Comparison of ENCODE assay signal across 13 cellular contexts in genomic region chr1:76830373-76830772, GRCh38. TPM values are rescaled to one million over a fixed set of nuclear protein-coding genes. Genes with fewer than 3 reads are reported as not detected.
DNase-seq lines count a peak whose midpoint lies in the region; ATAC-seq and TF ChIP-seq lines count a peak whose summit lies in the region.
"Had no signal": no experiment of that assay in that cellular context is flagged by ENCODE, and none has a peak within 500 bp of the region (broad histone marks: within the 10 kb centered on the region; RNA-seq: fewer than 3 reads in every experiment).

No MANE protein-coding gene starts in this region.

- no peaks in the 10 kb centered on the region for H4K20me1 ChIP-seq in OCI-LY3 (ENCODE audit: insufficient read depth, low read length)

- H3K9me3 ChIP-seq in cardiac muscle cell (ENCODE audit: low read depth) (no peaks in the 10 kb centered on the region), left ventricle myocardium inferior (replicated peaks) (peaks cover 5% of the 10 kb centered on the region), OCI-LY3 (ENCODE audit: insufficient read depth, low read length) (no peaks in the 10 kb centered on the region), spleen (no peaks in the 10 kb centered on the region), breast epithelium (no peaks in the 10 kb centered on the region)

- H3K27ac ChIP-seq in cardiac muscle cell: peak overlapping the region; percentile 38
- H3K27ac ChIP-seq in left ventricle myocardium inferior (replicated peaks): no peak overlapping the region
- H3K27ac ChIP-seq in OCI-LY3 (ENCODE audit: low read length): no peak overlapping the region
- no peak overlapping the region for H3K27ac ChIP-seq in spleen
- H3K27ac ChIP-seq in breast epithelium: no peak overlapping the region
- H3K27ac ChIP-seq: heart left ventricle had no signal

- CTCF ChIA-PET in MCF 10A (lab: Yijun Ruan, JAX): interaction anchor here (0.8 kb wide), 1 partner anchor 358 kb away, joined by 4 read pairs; no protein-coding TSS in a partner anchor

- peak; percentile 76 for ATAC-seq in HG02678 (IDR thresholded peaks at IDR 0.05; ENCODE audit: unreplicated experiment)
- peak; percentile 72 for ATAC-seq in stimulated activated naive CD8-positive, alpha-beta T cell treated with anti-CD3 and anti-CD28 coated beads, Interleukin-15, amount 100 ng/mL, for 72 hours
- ATAC-seq: heart left ventricle had no signal

- no peaks in the 10 kb centered on the region for H3K79me2 ChIP-seq in OCI-LY3 (ENCODE audit: low read length)

- WGBS in spleen, 5 donors: 21 to 29% (median 28%) methylated on average over 6 of the region's 6 CpGs

- H3K9ac ChIP-seq in OCI-LY3 (ENCODE audit: low read length): no peak overlapping the region

- H3K4me2 ChIP-seq in OCI-LY3 (ENCODE audit: low read length): peak overlapping the region; percentile 54

- peaks cover 22% of the 10 kb centered on the region for H3K27me3 Mint-ChIP-seq in stimulated activated naive CD8-positive, alpha-beta T cell treated with anti-CD3 and anti-CD28 coated beads, Interleukin-15, amount 100 ng/mL, for 72 hours
- H3K27me3 Mint-ChIP-seq in MCF 10A (ENCODE audit: insufficient read depth, unreplicated experiment): peaks cover 4% of the 10 kb centered on the region

- H3K4me1 Mint-ChIP-seq in stimulated activated naive CD8-positive, alpha-beta T cell treated with anti-CD3 and anti-CD28 coated beads, Interleukin-15, amount 100 ng/mL, for 72 hours: peaks cover 7% of the 10 kb centered on the region
- peaks cover 8% of the 10 kb centered on the region for H3K4me1 Mint-ChIP-seq in MCF 10A (ENCODE audit: insufficient read depth, unreplicated experiment)
- H3K4me1 Mint-ChIP-seq: endodermal cell had no signal

- TF ChIP-seq POLR2A in spleen (IDR thresholded peaks at IDR 0.05): no peak
- no peak for TF ChIP-seq POLR2A in breast epithelium (IDR thresholded peaks at IDR 0.05)

- H3K27me3 ChIP-seq in cardiac muscle cell: no peaks in the 10 kb centered on the region
- H3K27me3 ChIP-seq in left ventricle myocardium inferior (ENCODE audit: low read depth): peaks cover 3% of the 10 kb centered on the region
- no peaks in the 10 kb centered on the region for H3K27me3 ChIP-seq in OCI-LY3 (ENCODE audit: low read depth, low read length)
- no peaks in the 10 kb centered on the region for H3K27me3 ChIP-seq in spleen (replicated peaks in 1 of 7)
- H3K27me3 ChIP-seq in breast epithelium: no peaks in the 10 kb centered on the region
- H3K27me3 ChIP-seq: heart left ventricle had no signal

- POLR2A ChIA-PET in MCF 10A (lab: Yijun Ruan, JAX): no interaction called here

- no peak overlapping the region for H3K27ac Mint-ChIP-seq in stimulated activated naive CD8-positive, alpha-beta T cell treated with anti-CD3 and anti-CD28 coated beads, Interleukin-15, amount 100 ng/mL, for 72 hours
- no peak overlapping the region for H3K27ac Mint-ChIP-seq in MCF 10A (ENCODE audit: low read depth, unreplicated experiment)
- H3K27ac Mint-ChIP-seq: endodermal cell had no signal

- H3K36me3 ChIP-seq in cardiac muscle cell: no peaks in the 10 kb centered on the region
- H3K36me3 ChIP-seq in left ventricle myocardium inferior: no peaks in the 10 kb centered on the region
- no peaks in the 10 kb centered on the region for H3K36me3 ChIP-seq in OCI-LY3 (replicated peaks; ENCODE audit: low read depth, low read length)
- no peaks in the 10 kb centered on the region for H3K36me3 ChIP-seq in spleen
- H3K36me3 ChIP-seq in breast epithelium: no peaks in the 10 kb centered on the region
- H3K36me3 ChIP-seq: heart left ventricle had no signal

- peak overlapping the region; percentile 82; the same call in 1 of the 2 replicates for H2AFZ ChIP-seq in OCI-LY3 (ENCODE audit: low read depth, low read length)

- TF ChIP-seq CTCF in cardiac muscle cell (IDR thresholded peaks at IDR 0.05; ENCODE audit: low read depth, low read length) (no peak), left ventricle myocardium inferior (IDR thresholded peaks at IDR 0.05; ENCODE audit: borderline replicate concordance) (no peak), OCI-LY3 (IDR thresholded peaks at IDR 0.05; ENCODE audit: low read depth, low read length) (no peak), spleen (IDR thresholded peaks at IDR 0.05 in 8 of 11, conservative IDR thresholded peaks at IDR 0.05 in 3 of 11) (no peak), MCF 10A (IDR thresholded peaks at IDR 0.05; ENCODE audit: unreplicated experiment) (no peak), breast epithelium (IDR thresholded peaks at IDR 0.05) (no peak)

- peak; percentile 15 to 39 for DNase-seq in cardiac muscle cell (ENCODE audit: low read depth in 1 of 2, low spot score in 1 of 2)
- DNase-seq in left ventricle myocardium inferior: no peak
- DNase-seq in stimulated activated naive CD8-positive, alpha-beta T cell treated with anti-CD3 and anti-CD28 coated beads, Interleukin-15, amount 100 ng/mL, for 72 hours: no peak
- no peak for DNase-seq in spleen
- no peak for DNase-seq in MCF 10A (ENCODE audit: unreplicated experiment)
- no peak for DNase-seq in breast epithelium (ENCODE audit: low spot score in 2 of 2)
- DNase-seq: activated CD4-positive, alpha-beta T cell treated with anti-CD3 and anti-CD28 coated beads, Interleukin-2, amount 50 U/mL, for 1 hour; endodermal cell; heart left ventricle; NCI-H774; trophoblast cell had no signal

- intact Hi-C loops in left ventricle myocardium inferior (cut with micrococcal nuclease): no loop called here
- intact Hi-C loops in spleen (cut with DNase I; ENCODE audit: low total_unique reads): no loop called here
- intact Hi-C loops in MCF 10A (cut with micrococcal nuclease): no loop called here
- intact Hi-C loops in breast epithelium (cut with DNase I; ENCODE audit: low total_unique reads): no loop called here

- H3K4me1 ChIP-seq in cardiac muscle cell (ENCODE audit: low read depth) (peaks cover 12% of the 10 kb centered on the region), left ventricle myocardium inferior (no peaks in the 10 kb centered on the region), OCI-LY3 (ENCODE audit: low read length) (no peaks in the 10 kb centered on the region), spleen (peaks cover 0 to 10% (median 0%) of the 10 kb centered on the region in 6 donors), breast epithelium (no peaks in the 10 kb centered on the region)
- H3K4me1 ChIP-seq: heart left ventricle had no signal

- no peaks in the 10 kb centered on the region for H3K9me3 Mint-ChIP-seq in stimulated activated naive CD8-positive, alpha-beta T cell treated with anti-CD3 and anti-CD28 coated beads, Interleukin-15, amount 100 ng/mL, for 72 hours
- peaks cover 2% of the 10 kb centered on the region for H3K9me3 Mint-ChIP-seq in MCF 10A (ENCODE audit: unreplicated experiment)
- H3K9me3 Mint-ChIP-seq: endodermal cell had no signal

- H3K4me3 ChIP-seq in cardiac muscle cell: no peak overlapping the region
- H3K4me3 ChIP-seq in left ventricle myocardium inferior: no peak overlapping the region
- H3K4me3 ChIP-seq in OCI-LY3 (ENCODE audit: low read length): peak overlapping the region; percentile 44
- H3K4me3 ChIP-seq in spleen: peak overlapping the region in 1 of 8 donors; percentile 34
- no peak overlapping the region for H3K4me3 ChIP-seq in breast epithelium
- H3K4me3 ChIP-seq: heart left ventricle had no signal

- H3K4me3 Mint-ChIP-seq in stimulated activated naive CD8-positive, alpha-beta T cell treated with anti-CD3 and anti-CD28 coated beads, Interleukin-15, amount 100 ng/mL, for 72 hours: peak overlapping the region; percentile 22 to 33
- no peak overlapping the region for H3K4me3 Mint-ChIP-seq in MCF 10A (ENCODE audit: unreplicated experiment)
- H3K4me3 Mint-ChIP-seq: endodermal cell had no signal

- H3K36me3 Mint-ChIP-seq in MCF 10A (ENCODE audit: insufficient read depth, unreplicated experiment): no peaks in the 10 kb centered on the region

- BruUV-seq in MCF 10A (replicated peaks; lab: Mats Ljungman, UMichigan): no TSS peak

RNA-seq across cellular contexts. Expression of gene ST6GALNAC5, which starts 36.9 kb away (rescaled TPM):
- 4.0 and 5.8 TPM in 2 replicates for total RNA-seq in cardiac muscle cell
- polyA plus RNA-seq in cardiac muscle cell: 1.00 and 1.5 TPM in 2 replicates
- total RNA-seq in left ventricle myocardium inferior: 0.41 TPM
- 1 to 10 TPM in 6 of 7 donors, under 1 TPM in 1; 0.28 to 2.3 (median 1.6) TPM for total RNA-seq in spleen
- polyA plus RNA-seq in spleen: under 1 TPM; 0.15 to 0.51 (median 0.24) TPM
- total RNA-seq in MCF 10A (2022): 2.1 and 3.3 TPM in 2 replicates
- total RNA-seq in breast epithelium: 10 to 100 TPM in 2 of 3 donors, under 1 TPM in 1; 0.48 to 53.4 (median 15.4) TPM

Comparison
In these comparisons a context has a peak if more than half of its experiments do, and no peak if none do; other contexts are left out.
1. DNase-seq: peak in cardiac muscle cell (2 of 2); none in left ventricle myocardium inferior (single experiment), stimulated activated naive CD8-positive, alpha-beta T cell treated with anti-CD3 and anti-CD28 coated beads, Interleukin-15, amount 100 ng/mL, for 72 hours (0 of 2), spleen (single experiment), MCF 10A (single experiment) and breast epithelium (0 of 2).